Comparison of ENCODE assay signal across 10 cellular contexts in genomic region chrX:106177106-106177981, GRCh38. TPM values are rescaled to one million over a fixed set of nuclear protein-coding genes. Genes with fewer than 3 reads are reported as not detected.
A peak's percentile ranks its signal among the peaks of the same experiment; 100 is the strongest.
DNase-seq lines count a peak whose midpoint lies in the region; TF ChIP-seq lines count a peak whose summit lies in the region.
"Had no signal": no experiment of that assay in that cellular context is flagged by ENCODE, and none has a peak within 500 bp of the region (broad histone marks: within the 10 kb centered on the region; RNA-seq: fewer than 3 reads in every experiment).

No MANE protein-coding gene starts in this region.

- DNase-seq in HT1080 (ENCODE audit: low read depth): peak; percentile 54
- peak; percentile 63 for DNase-seq in astrocyte of the hippocampus (ENCODE audit: low read depth, low spot score)
- peak; percentile 25 for DNase-seq in iPS DF 19.7 (ENCODE audit: low read depth, low spot score)
- peak; percentile 39 for DNase-seq in putamen (ENCODE audit: low spot score)
- DNase-seq in GM10248 (ENCODE audit: extremely low spot score): no peak
- DNase-seq in activated CD4-positive, CD25-positive, alpha-beta regulatory T cell treated with anti-CD3 and anti-CD28 coated beads, Interleukin-2, amount 50 U/mL, for 72 hours: no peak
- no peak for DNase-seq in AML-193 (lab: John Stamatoyannopoulos, UW)
- no peak for DNase-seq in stimulated activated CD4-positive, alpha-beta T cell treated with anti-CD3 and anti-CD28 coated beads, Interleukin-4, amount 100 ng/mL, for 4 hours
- DNase-seq: activated T-cell treated with anti-CD3 and anti-CD28 coated beads, Interleukin-2, amount 50 U/mL, for 48 hours had no signal

- no peak for TF ChIP-seq CTCF in GM10248 (IDR thresholded peaks at IDR 0.05; ENCODE audit: control extremely low read depth, extremely low read depth, low read depth, missing control alignments)

- CTCF ChIA-PET in GM10248 (lab: Yijun Ruan, JAX): no interaction called here

- POLR2A ChIA-PET in GM10248 (lab: Yijun Ruan, JAX): no interaction called here

RNA-seq across cellular contexts. Expression of gene PWWP3B, which starts 9.2 kb away (rescaled TPM):
- total RNA-seq in HT1080 (2014; rRNA removed; shearing (Covaris generic)): 2.3 TPM in 2 replicates
- polyA plus RNA-seq in HT1080 (2015; cell fraction: cytosol; rRNA removed): 1.1 and 1.2 TPM in 2 replicates
- polyA plus RNA-seq in HT1080 (2015; cell fraction: nucleus; rRNA removed): 2.7 and 2.8 TPM in 2 replicates
- total RNA-seq: G401 had no signal

Comparison
In these comparisons a context has a peak if more than half of its experiments do, and no peak if none do; other contexts are left out.
1. DNase-seq: peak in HT1080 (single experiment), astrocyte of the hippocampus (single experiment), iPS DF 19.7 (single experiment) and putamen (single experiment); none in GM10248 (single experiment), activated CD4-positive, CD25-positive, alpha-beta regulatory T cell treated with anti-CD3 and anti-CD28 coated beads, Interleukin-2, amount 50 U/mL, for 72 hours (single experiment), AML-193 (0 of 2) and stimulated activated CD4-positive, alpha-beta T cell treated with anti-CD3 and anti-CD28 coated beads, Interleukin-4, amount 100 ng/mL, for 4 hours (0 of 2).